Comparison of ENCODE assay signal across 1 cellular context in genomic region chr10:71746344-71747037, GRCh38.
TF ChIP-seq lines count a peak whose summit lies in the region.

No MANE protein-coding gene starts in this region.

TF ChIP-seq in K562, 482 proteins besides CTCF, POLR2A, EP300 and RAD21 (continued from another document and continues in another):
- peak; percentile 46; the same call in 1 of the 2 replicates for TF ChIP-seq HDAC2 (IDR thresholded peaks at IDR 0.05)
- no peak for TF ChIP-seq ZNF785 (CRISPR knock-in tag; IDR thresholded peaks at IDR 0.05)
- TF ChIP-seq, protein P1, sequence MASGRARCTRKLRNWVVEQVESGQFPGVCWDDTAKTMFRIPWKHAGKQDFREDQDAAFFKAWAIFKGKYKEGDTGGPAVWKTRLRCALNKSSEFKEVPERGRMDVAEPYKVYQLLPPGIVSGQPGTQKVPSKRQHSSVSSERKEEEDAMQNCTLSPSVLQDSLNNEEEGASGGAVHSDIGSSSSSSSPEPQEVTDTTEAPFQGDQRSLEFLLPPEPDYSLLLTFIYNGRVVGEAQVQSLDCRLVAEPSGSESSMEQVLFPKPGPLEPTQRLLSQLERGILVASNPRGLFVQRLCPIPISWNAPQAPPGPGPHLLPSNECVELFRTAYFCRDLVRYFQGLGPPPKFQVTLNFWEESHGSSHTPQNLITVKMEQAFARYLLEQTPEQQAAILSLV (tag; IDR thresholded peaks at IDR 0.05), result no peak
- TF ChIP-seq E2F5 (CRISPR knock-in tag; IDR thresholded peaks at IDR 0.05), result no peak
- no peak; a peak in 1 of 4 replicates for TF ChIP-seq ETV6 (IDR thresholded peaks at IDR 0.05; ENCODE audit: borderline replicate concordance in 1 of 2, low read depth in 2 of 2, low read length in 1 of 2)
- TF ChIP-seq ETV6 (CRISPR knock-in tag; IDR thresholded peaks at IDR 0.05; ENCODE audit: borderline replicate concordance), result no peak
- TF ChIP-seq ZNF121 (CRISPR knock-in tag; conservative IDR thresholded peaks at IDR 0.05), result no peak
- no peak for TF ChIP-seq PTBP1 (IDR thresholded peaks at IDR 0.05; ENCODE audit: low read depth, low read length)
- TF ChIP-seq SRSF1 (IDR thresholded peaks at IDR 0.05; ENCODE audit: low read depth, low read length), result no peak
- TF ChIP-seq ZBTB8A (IDR thresholded peaks at IDR 0.05; ENCODE audit: partially characterized antibody), result no peak
- no peak for TF ChIP-seq ETS2 (tag; IDR thresholded peaks at IDR 0.05; ENCODE audit: borderline replicate concordance, poor library complexity, severe bottlenecking)
- TF ChIP-seq ZNF217 (CRISPR knock-in tag; IDR thresholded peaks at IDR 0.05), result no peak
- peak; percentile 76 for TF ChIP-seq ATF7 (IDR thresholded peaks at IDR 0.05)
- TF ChIP-seq YBX1 (IDR thresholded peaks at IDR 0.05), result no peak
- no peak for TF ChIP-seq CAMTA2 (CRISPR knock-in tag; conservative IDR thresholded peaks at IDR 0.05)
- no peak for TF ChIP-seq NONO (IDR thresholded peaks at IDR 0.05; ENCODE audit: low read depth in 2 of 2, low read length in 1 of 2)
- TF ChIP-seq, protein P2, sequence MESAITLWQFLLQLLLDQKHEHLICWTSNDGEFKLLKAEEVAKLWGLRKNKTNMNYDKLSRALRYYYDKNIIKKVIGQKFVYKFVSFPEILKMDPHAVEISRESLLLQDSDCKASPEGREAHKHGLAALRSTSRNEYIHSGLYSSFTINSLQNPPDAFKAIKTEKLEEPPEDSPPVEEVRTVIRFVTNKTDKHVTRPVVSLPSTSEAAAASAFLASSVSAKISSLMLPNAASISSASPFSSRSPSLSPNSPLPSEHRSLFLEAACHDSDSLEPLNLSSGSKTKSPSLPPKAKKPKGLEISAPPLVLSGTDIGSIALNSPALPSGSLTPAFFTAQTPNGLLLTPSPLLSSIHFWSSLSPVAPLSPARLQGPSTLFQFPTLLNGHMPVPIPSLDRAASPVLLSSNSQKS (CRISPR knock-in tag; IDR thresholded peaks at IDR 0.05), result no peak
- peak in 1 of 2 experiments; percentile 93; a peak in 1 of 4 replicates for TF ChIP-seq KDM4B (IDR thresholded peaks at IDR 0.05; ENCODE audit: borderline replicate concordance in 2 of 2, low read depth in 1 of 2)
- peak; percentile 66 for TF ChIP-seq ZFX (CRISPR knock-in tag; IDR thresholded peaks at IDR 0.05)
- TF ChIP-seq, protein P3, sequence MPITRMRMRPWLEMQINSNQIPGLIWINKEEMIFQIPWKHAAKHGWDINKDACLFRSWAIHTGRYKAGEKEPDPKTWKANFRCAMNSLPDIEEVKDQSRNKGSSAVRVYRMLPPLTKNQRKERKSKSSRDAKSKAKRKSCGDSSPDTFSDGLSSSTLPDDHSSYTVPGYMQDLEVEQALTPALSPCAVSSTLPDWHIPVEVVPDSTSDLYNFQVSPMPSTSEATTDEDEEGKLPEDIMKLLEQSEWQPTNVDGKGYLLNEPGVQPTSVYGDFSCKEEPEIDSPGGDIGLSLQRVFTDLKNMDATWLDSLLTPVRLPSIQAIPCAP (CRISPR knock-in tag; IDR thresholded peaks at IDR 0.05; ENCODE audit: borderline replicate concordance), result no peak
- no peak for TF ChIP-seq ZBTB34 (CRISPR knock-in tag; IDR thresholded peaks at IDR 0.05)
- TF ChIP-seq ID3 (CRISPR knock-in tag; IDR thresholded peaks at IDR 0.05), result no peak
- TF ChIP-seq ID3 (tag; IDR thresholded peaks at IDR 0.05), result no peak
- peak; percentile 57; the same call in 1 of the 2 replicates for TF ChIP-seq NR2C1 (IDR thresholded peaks at IDR 0.05)
- peak; percentile 73 for TF ChIP-seq NR2C1 (tag; IDR thresholded peaks at IDR 0.05)
- no peak for TF ChIP-seq PTRF (tag; IDR thresholded peaks at IDR 0.05)
- TF ChIP-seq, protein P4, sequence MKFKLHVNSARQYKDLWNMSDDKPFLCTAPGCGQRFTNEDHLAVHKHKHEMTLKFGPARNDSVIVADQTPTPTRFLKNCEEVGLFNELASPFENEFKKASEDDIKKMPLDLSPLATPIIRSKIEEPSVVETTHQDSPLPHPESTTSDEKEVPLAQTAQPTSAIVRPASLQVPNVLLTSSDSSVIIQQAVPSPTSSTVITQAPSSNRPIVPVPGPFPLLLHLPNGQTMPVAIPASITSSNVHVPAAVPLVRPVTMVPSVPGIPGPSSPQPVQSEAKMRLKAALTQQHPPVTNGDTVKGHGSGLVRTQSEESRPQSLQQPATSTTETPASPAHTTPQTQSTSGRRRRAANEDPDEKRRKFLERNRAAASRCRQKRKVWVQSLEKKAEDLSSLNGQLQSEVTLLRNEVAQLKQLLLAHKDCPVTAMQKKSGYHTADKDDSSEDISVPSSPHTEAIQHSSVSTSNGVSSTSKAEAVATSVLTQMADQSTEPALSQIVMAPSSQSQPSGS (CRISPR knock-in tag; IDR thresholded peaks at IDR 0.05), result no peak
- TF ChIP-seq AFF4 (CRISPR knock-in tag; IDR thresholded peaks at IDR 0.05), result peak; percentile 54; the same call in 1 of the 2 replicates
- no peak for TF ChIP-seq ZNF511 (CRISPR knock-in tag; IDR thresholded peaks at IDR 0.05)
- TF ChIP-seq, protein P5, sequence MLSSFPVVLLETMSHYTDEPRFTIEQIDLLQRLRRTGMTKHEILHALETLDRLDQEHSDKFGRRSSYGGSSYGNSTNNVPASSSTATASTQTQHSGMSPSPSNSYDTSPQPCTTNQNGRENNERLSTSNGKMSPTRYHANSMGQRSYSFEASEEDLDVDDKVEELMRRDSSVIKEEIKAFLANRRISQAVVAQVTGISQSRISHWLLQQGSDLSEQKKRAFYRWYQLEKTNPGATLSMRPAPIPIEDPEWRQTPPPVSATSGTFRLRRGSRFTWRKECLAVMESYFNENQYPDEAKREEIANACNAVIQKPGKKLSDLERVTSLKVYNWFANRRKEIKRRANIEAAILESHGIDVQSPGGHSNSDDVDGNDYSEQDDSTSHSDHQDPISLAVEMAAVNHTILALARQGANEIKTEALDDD (IDR thresholded peaks at IDR 0.05), result peak; percentile 80
- TF ChIP-seq POLR3G (IDR thresholded peaks at IDR 0.05; ENCODE audit: extremely low read depth, insufficient read length, insufficient replicate concordance), result no peak
- TF ChIP-seq DACH1 (IDR thresholded peaks at IDR 0.05; ENCODE audit: partially characterized antibody), result no peak
- TF ChIP-seq, protein P6, sequence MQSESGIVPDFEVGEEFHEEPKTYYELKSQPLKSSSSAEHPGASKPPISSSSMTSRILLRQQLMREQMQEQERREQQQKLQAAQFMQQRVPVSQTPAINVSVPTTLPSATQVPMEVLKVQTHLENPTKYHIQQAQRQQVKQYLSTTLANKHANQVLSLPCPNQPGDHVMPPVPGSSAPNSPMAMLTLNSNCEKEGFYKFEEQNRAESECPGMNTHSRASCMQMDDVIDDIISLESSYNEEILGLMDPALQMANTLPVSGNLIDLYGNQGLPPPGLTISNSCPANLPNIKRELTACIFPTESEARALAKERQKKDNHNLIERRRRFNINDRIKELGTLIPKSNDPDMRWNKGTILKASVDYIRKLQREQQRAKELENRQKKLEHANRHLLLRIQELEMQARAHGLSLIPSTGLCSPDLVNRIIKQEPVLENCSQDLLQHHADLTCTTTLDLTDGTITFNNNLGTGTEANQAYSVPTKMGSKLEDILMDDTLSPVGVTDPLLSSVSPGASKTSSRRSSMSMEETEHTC (IDR thresholded peaks at IDR 0.05), result peak; percentile 96
- TF ChIP-seq SPI1 (IDR thresholded peaks at IDR 0.05; ENCODE audit: borderline replicate concordance, low read depth, low read length), result peak; percentile 48; the same call in 1 of the 2 replicates
- TF ChIP-seq BRD9 (IDR thresholded peaks at IDR 0.05; ENCODE audit: low read depth, partially characterized antibody), result no peak
- TF ChIP-seq, protein P7, sequence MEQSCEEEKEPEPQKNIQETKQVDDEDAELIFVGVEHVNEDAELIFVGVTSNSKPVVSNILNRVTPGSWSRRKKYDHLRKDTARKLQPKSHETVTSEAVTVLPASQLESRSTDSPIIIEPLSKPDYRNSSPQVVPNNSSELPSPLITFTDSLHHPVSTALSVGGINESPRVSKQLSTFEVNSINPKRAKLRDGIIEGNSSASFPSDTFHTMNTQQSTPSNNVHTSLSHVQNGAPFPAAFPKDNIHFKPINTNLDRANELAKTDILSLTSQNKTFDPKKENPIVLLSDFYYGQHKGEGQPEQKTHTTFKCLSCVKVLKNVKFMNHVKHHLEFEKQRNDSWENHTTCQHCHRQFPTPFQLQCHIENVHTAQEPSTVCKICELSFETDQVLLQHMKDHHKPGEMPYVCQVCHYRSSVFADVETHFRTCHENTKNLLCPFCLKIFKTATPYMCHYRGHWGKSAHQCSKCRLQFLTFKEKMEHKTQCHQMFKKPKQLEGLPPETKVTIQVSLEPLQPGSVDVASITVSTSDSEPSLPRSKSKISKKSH (CRISPR knock-in tag; IDR thresholded peaks at IDR 0.05), result no peak
- no peak for TF ChIP-seq RBBP5 (IDR thresholded peaks at IDR 0.05; ENCODE audit: borderline replicate concordance, insufficient read depth, low read length, poor library complexity, severe bottlenecking)
- TF ChIP-seq NR2C2 (CRISPR knock-in tag; IDR thresholded peaks at IDR 0.05), result no peak
- peak; percentile 88 for TF ChIP-seq NR2C2 (tag; IDR thresholded peaks at IDR 0.05)
- TF ChIP-seq TEAD2 (tag; IDR thresholded peaks at IDR 0.05), result peak; percentile 73
- 0 out of 2 replicates have a peak, but pooled peaks have one; percentile 23 for TF ChIP-seq SMC3 (conservative IDR thresholded peaks at IDR 0.05; ENCODE audit: insufficient read depth, low read depth, low read length)
- TF ChIP-seq ZNF717 (CRISPR knock-in tag; IDR thresholded peaks at IDR 0.05), result no peak
- no peak; the same call in 1 of the 2 replicates for TF ChIP-seq GABPA (tag; conservative IDR thresholded peaks at IDR 0.05; ENCODE audit: low read depth)
- TF ChIP-seq JUND (IDR thresholded peaks at IDR 0.05; ENCODE audit: borderline replicate concordance, low read depth, low read length), result peak; percentile 65; the same call in 1 of the 2 replicates
- TF ChIP-seq JUND (tag; IDR thresholded peaks at IDR 0.05; ENCODE audit: borderline replicate concordance, low read depth, low read length), result no peak; the same call in 2 of the 3 replicates
